In genomic region chr1:22536506-22536905, GRCh38 we compare ENCODE assay signal across 21 cellular contexts. TPM values are rescaled to one million over a fixed set of nuclear protein-coding genes. Genes with fewer than 3 reads are reported as not detected.
DNase-seq lines count a peak whose midpoint lies in the region; ATAC-seq, FAIRE-seq and TF ChIP-seq lines count a peak whose summit lies in the region.
"Had no signal": no experiment of that assay in that cellular context is flagged by ENCODE, and none has a peak within 500 bp of the region (broad histone marks: within the 10 kb centered on the region; RNA-seq: fewer than 3 reads in every experiment).

No MANE protein-coding gene starts in this region.

- no peaks in the 10 kb centered on the region for H3K79me1 ChIP-seq in H1 (ENCODE audit: low read depth, low read length)

- H2BK120ac ChIP-seq in H1 (replicated peaks; ENCODE audit: low read depth, low read length): no peak overlapping the region

- ATAC-seq in Right ventricle myocardium superior (ENCODE audit: poor library complexity): no peak

- no peak overlapping the region for H3K9ac ChIP-seq in H1 (replicated peaks in 1 of 4; ENCODE audit: extremely low read depth in 1 of 4, low read depth in 3 of 4, low read length in 3 of 4)

- POLR2A ChIA-PET in H1 (lab: Charles Lee; ENCODE audit: partially characterized antibody): no interaction called here

- H3K14ac ChIP-seq in H1 (ENCODE audit: insufficient read length): no peak overlapping the region

- no peak overlapping the region for H3K4ac ChIP-seq in H1 (replicated peaks; ENCODE audit: insufficient read length, low read depth, low read length)

- no peaks in the 10 kb centered on the region for H3K79me2 ChIP-seq in H1 (ENCODE audit: control insufficient read depth in 1 of 2, insufficient read depth in 2 of 2, low read length in 2 of 2)

- TF ChIP-seq EP300 in H1 (IDR thresholded peaks at IDR 0.05; ENCODE audit: borderline replicate concordance in 1 of 2, low read depth in 2 of 2, low read length in 2 of 2): no peak

- H3K4me3 ChIP-seq in H1 (ENCODE audit: extremely low read depth in 1 of 4, insufficient read depth in 2 of 4, low read depth in 3 of 4, low read length in 4 of 4) (no peak overlapping the region), tibial artery (no peak overlapping the region)

- no peak overlapping the region for H3K56ac ChIP-seq in H1 (replicated peaks; ENCODE audit: insufficient read length, low read depth, low read length)

- no peak overlapping the region for H4K5ac ChIP-seq in H1 (ENCODE audit: insufficient read length, low read depth, low read length)

- no peaks in the 10 kb centered on the region for H3K23me2 ChIP-seq in H1 (ENCODE audit: low read depth, low read length)

- H2BK5ac ChIP-seq in H1 (ENCODE audit: low read depth, low read length): no peak overlapping the region

- 89% methylated on average over 7 of the region's 7 CpGs; no CpG with 5 or more reads in 1 of the 2 experiments for WGBS in H1 (ENCODE audit: extremely low coverage in 1 of 2, insufficient coverage in 1 of 2, insufficient read length in 1 of 2, insufficient replicate concordance in 2 of 2, low coverage in 1 of 2, low lambda C conversion rate in 2 of 2, missing lambda C conversion rate in 1 of 2), 2 experiments

- H3K27me3 ChIP-seq in H1 (replicated peaks in 1 of 4; ENCODE audit: control insufficient read depth in 3 of 4, extremely low read depth in 1 of 4, insufficient read depth in 3 of 4, low read length in 3 of 4): no peaks in the 10 kb centered on the region
- no peaks in the 10 kb centered on the region for H3K27me3 ChIP-seq in tibial artery

- intact Hi-C loops in Right ventricle myocardium superior (cut with DNase I): no loop called here
- intact Hi-C loops in cardiac septum (cut with DNase I): no loop called here
- intact Hi-C loops in tibial artery (cut with DNase I; ENCODE audit: low total_unique reads): loop anchor here (10.0 kb wide), 1 partner anchor 108 kb away; the partner anchor contains the start of gene C1QC

- no peaks in the 10 kb centered on the region for H4K20me1 ChIP-seq in H1 (replicated peaks in 1 of 2; ENCODE audit: control insufficient read depth in 1 of 2, insufficient read depth in 2 of 2, low read length in 2 of 2)

- no peaks in the 10 kb centered on the region for H3K36me3 ChIP-seq in H1 (ENCODE audit: control insufficient read depth in 2 of 4, insufficient read depth in 4 of 4, low read length in 3 of 4)
- peaks cover 0 to 25% (median 3%) of the 10 kb centered on the region in 3 donors for H3K36me3 ChIP-seq in tibial artery

- no peak overlapping the region for H2AK5ac ChIP-seq in H1 (ENCODE audit: low read depth, low read length)

- no peak for TF ChIP-seq POLR2A in H1 (IDR thresholded peaks at IDR 0.05; ENCODE audit: control extremely low read depth in 1 of 2, low read depth in 2 of 2, low read length in 2 of 2)

- FAIRE-seq in H1 (lab: Jason Lieb, UNC): no peak
- FAIRE-seq: D721Med had no signal

- H2BK12ac ChIP-seq in H1 (ENCODE audit: low read depth, low read length): 0 out of 2 replicates have a peak overlapping the region, but pooled peaks have one; percentile 27

- peak; percentile 26 for DNase-seq in Right ventricle myocardium superior
- DNase-seq in cardiac septum (ENCODE audit: low spot score): no peak
- DNase-seq in H1 (ENCODE audit: low read depth in 1 of 2, low spot score in 2 of 2): no peak
- peak; percentile 23 for DNase-seq in iris pigment epithelial cell (ENCODE audit: low read depth)
- DNase-seq in stromal cell of bone marrow (ENCODE audit: low read depth): peak; percentile 8
- DNase-seq in GDM1 (lab: John Stamatoyannopoulos, UW): no peak
- DNase-seq in activated naive CD4-positive, alpha-beta T cell (lab: John Stamatoyannopoulos, UW): no peak
- DNase-seq in tibial artery: no peak
- DNase-seq: CD8-positive, alpha-beta memory T cell; DMS79; GOT3; HFFc6; KG1; NCI-H1092 treated with DMSO at 0.1 percent for 48 hours; NCI-H2081 treated with DMSO at 0.1 percent for 48 hours; NCI-H524 treated with DMSO at 0.1 percent for 48 hours had no signal

- H2AFZ ChIP-seq in H1 (ENCODE audit: low read length): no peak overlapping the region

- H4K91ac ChIP-seq in H1 (replicated peaks; ENCODE audit: insufficient read length, low read length): no peak overlapping the region

- H2BK15ac ChIP-seq in H1 (ENCODE audit: low read length): no peak overlapping the region

- CTCF ChIA-PET in H1 (lab: Charles Lee; ENCODE audit: partially characterized antibody): interaction anchor here (2.5 kb wide), 1 partner anchor 105 kb away, joined by 7 read pairs; no protein-coding TSS in a partner anchor

- TF ChIP-seq RAD21 in H1 (IDR thresholded peaks at IDR 0.05 in 1 of 2, conservative IDR thresholded peaks at IDR 0.05 in 1 of 2; ENCODE audit: low read depth in 2 of 2, low read length in 2 of 2): no peak

- H3K4me2 ChIP-seq in H1 (ENCODE audit: insufficient read depth in 1 of 2, low read depth in 2 of 2, low read length in 2 of 2): no peak overlapping the region

- H3K4me1 ChIP-seq in H1 (replicated peaks in 1 of 4; ENCODE audit: control insufficient read depth in 3 of 4, insufficient read depth in 4 of 4, low read length in 3 of 4) (no peaks in the 10 kb centered on the region; a peak in 1 of 7 replicates), tibial artery (peaks cover 0 to 4% (median 2%) of the 10 kb centered on the region in 4 donors)

- H3K18ac ChIP-seq in H1 (ENCODE audit: extremely low read depth, low read length): no peak overlapping the region

- no peak overlapping the region for H3K23ac ChIP-seq in H1 (ENCODE audit: insufficient read length)

- H4K8ac ChIP-seq in H1 (ENCODE audit: extremely low read depth, insufficient read depth, low read length): no peak overlapping the region

- no peaks in the 10 kb centered on the region for H3K9me3 ChIP-seq in H1 (ENCODE audit: insufficient read depth in 2 of 2, low read depth in 1 of 2, low read length in 1 of 2)
- H3K9me3 ChIP-seq in tibial artery: no peaks in the 10 kb centered on the region

- TF ChIP-seq CTCF in H1 (IDR thresholded peaks at IDR 0.05; ENCODE audit: control extremely low read depth in 1 of 3, insufficient read depth in 1 of 3, low read depth in 1 of 3, low read length in 3 of 3) (no peak), tibial artery (IDR thresholded peaks at IDR 0.05) (no peak)

- no peak overlapping the region for H2BK20ac ChIP-seq in H1 (ENCODE audit: low read length)

- H3K27ac ChIP-seq in H1 (ENCODE audit: low read depth, low read length) (no peak overlapping the region), tibial artery (no peak overlapping the region)
- H3K27ac ChIP-seq: 22Rv1 had no signal

TF ChIP-seq in H1, 55 proteins besides CTCF, POLR2A, EP300 and RAD21:
- TF ChIP-seq MAFK (IDR thresholded peaks at IDR 0.05; ENCODE audit: low read depth, low read length) (no peak), E2F6 (IDR thresholded peaks at IDR 0.05) (no peak), EZH2 (IDR thresholded peaks at IDR 0.05; ENCODE audit: low read depth, low read length, severe bottlenecking) (no peak), TAF7 (optimal IDR thresholded peaks at IDR 0.05; ENCODE audit: borderline replicate concordance, low read depth, low read length) (no peak), TAF1 (IDR thresholded peaks at IDR 0.05; ENCODE audit: low read depth, low read length) (no peak), SAP30 (IDR thresholded peaks at IDR 0.05; ENCODE audit: insufficient read depth, insufficient replicate concordance, low read length) (no peak), PHF8 (conservative IDR thresholded peaks at IDR 0.05; ENCODE audit: low read depth, low read length) (no peak), HDAC6 (IDR thresholded peaks at IDR 0.05; ENCODE audit: low read depth, low read length) (no peak), SUZ12 (IDR thresholded peaks at IDR 0.05; ENCODE audit: low read length) (no peak), EGR1 (IDR thresholded peaks at IDR 0.05; ENCODE audit: borderline replicate concordance, low read depth, low read length) (no peak), ZNF274 (IDR thresholded peaks at IDR 0.05; ENCODE audit: borderline replicate concordance, extremely low read depth, low read length) (no peak), RBBP5 (IDR thresholded peaks at IDR 0.05; ENCODE audit: borderline replicate concordance, low read depth, low read length) (no peak), SP1 (IDR thresholded peaks at IDR 0.05; ENCODE audit: low read depth, low read length) (no peak), TEAD4 (IDR thresholded peaks at IDR 0.05; ENCODE audit: low read depth, low read length) (no peak)

RNA-seq across cellular contexts. Expression of gene EPHA8, which starts 26.8 kb away (rescaled TPM):
- not detected for total RNA-seq in Right ventricle myocardium superior
- not detected for total RNA-seq in cardiac septum
- 4.0 and 4.3 TPM in 2 replicates for total RNA-seq in H1 (2021; fragmentation: NEBNext Ultra II Directional; extraction: Animal tissue kit (Norgen Biotek cat#: 25700))
- 8.4 and 9.5 TPM in 2 replicates for polyA plus RNA-seq in H1 (2011; rRNA removed)
- 5.5 TPM for polyA plus RNA-seq in H1 (2011; cell fraction: cytosol; rRNA removed)
- polyA plus RNA-seq in H1 (2011; cell fraction: nucleus; rRNA removed): 8.1 TPM
- 2.0 to 5.1 TPM (median 3.7 TPM) in 4 replicates for polyA plus RNA-seq in H1 (2012, experiment 1 of 2)
- 3.1 TPM for polyA plus RNA-seq in H1 (2012, experiment 2 of 2)
- polyA plus RNA-seq in H1 (2013, experiment 1 of 2): 3.9 TPM
- 3.8 TPM for polyA plus RNA-seq in H1 (2013, experiment 2 of 2)
- polyA minus RNA-seq in H1 (2011; rRNA and poly(A)+ RNA removed): 1.6 and 2.0 TPM in 2 replicates
- 1.9 TPM for polyA minus RNA-seq in H1 (2011; cell fraction: cytosol; rRNA and poly(A)+ RNA removed)
- polyA minus RNA-seq in H1 (2011; cell fraction: nucleus; rRNA and poly(A)+ RNA removed): 3.2 TPM
- total RNA-seq: CD8-positive, alpha-beta memory T cell; HFFc6; MCF 10A had no signal
- polyA plus RNA-seq: AG04450; BJ; CD8-positive, alpha-beta memory T cell had no signal

Comparison
In these comparisons a context has a peak if more than half of its experiments do, and no peak if none do; other contexts are left out.
1. DNase-seq: peak in Right ventricle myocardium superior (single experiment), iris pigment epithelial cell (single experiment) and stromal cell of bone marrow (single experiment); none in cardiac septum (single experiment), H1 (0 of 2), GDM1 (single experiment), activated naive CD4-positive, alpha-beta T cell (0 of 4) and tibial artery (0 of 2).